In the genomic region with DNA sequence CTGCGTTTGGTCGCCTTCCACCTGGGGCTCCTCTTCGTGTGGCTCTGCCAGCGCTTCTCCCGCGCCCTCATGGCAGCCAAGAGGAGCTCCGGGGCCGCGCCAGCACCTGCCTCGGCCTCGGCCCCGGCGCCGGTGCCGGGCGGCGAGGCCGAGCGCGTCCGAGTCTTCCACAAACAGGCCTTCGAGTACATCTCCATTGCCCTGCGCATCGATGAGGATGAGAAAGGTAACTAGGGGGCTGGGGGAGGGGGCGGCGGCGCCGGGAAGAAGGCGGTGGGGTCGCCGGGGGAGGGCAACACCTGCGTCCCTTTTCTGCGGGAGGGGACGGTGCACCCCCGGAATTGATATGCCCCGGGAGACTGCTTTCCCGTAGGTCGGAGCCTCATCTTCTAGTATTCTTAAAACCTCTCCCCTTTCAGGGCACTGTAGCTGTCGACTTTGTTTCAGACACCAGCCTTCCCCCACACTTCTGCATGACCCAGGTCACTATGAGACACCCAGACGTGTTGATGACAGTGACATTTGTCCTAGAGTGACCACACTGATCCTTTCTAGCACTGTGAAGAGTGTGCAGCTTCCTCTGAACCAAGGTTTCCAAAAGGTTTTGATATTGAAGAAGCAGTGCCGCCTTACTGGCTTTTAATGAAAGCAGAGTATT, we compare ENCODE assay signal across 8 cellular contexts. TPM values are rescaled to one million over a fixed set of nuclear protein-coding genes. Genes with fewer than 3 reads are reported as not detected.
DNase-seq lines count a peak whose midpoint lies in the region; ATAC-seq, FAIRE-seq and TF ChIP-seq lines count a peak whose summit lies in the region.

No MANE protein-coding gene starts in this region.

- FAIRE-seq in endothelial cell of umbilical vein (lab: Jason Lieb, UNC): peak; percentile 69

- H3K27me3 ChIP-seq in endothelial cell of umbilical vein (ENCODE audit: control insufficient read depth in 2 of 2, insufficient read depth in 2 of 2, low read length in 2 of 2): no peaks in the 10 kb centered on the region

- H3K27me3 Mint-ChIP-seq in T-helper 17 cell (no peaks in the 10 kb centered on the region), naive B cell (no peaks in the 10 kb centered on the region)

- ATAC-seq in GM18867 (IDR thresholded peaks at IDR 0.05; ENCODE audit: unreplicated experiment) (peak; percentile 7), HG03571 (IDR thresholded peaks at IDR 0.05; ENCODE audit: unreplicated experiment) (peak; percentile 5), T-helper 17 cell (no peak), naive B cell (ENCODE audit: low read depth in 2 of 2) (no peak), HG03196 (IDR thresholded peaks at IDR 0.05; ENCODE audit: unreplicated experiment) (no peak)

- dilution Hi-C loops in endothelial cell of umbilical vein (cut with MboI; ENCODE audit: extremely low pct_ligation_motif_present, low sequenced_read_pairs): no loop called here

- CTCF ChIA-PET in endothelial cell of umbilical vein (lab: Charles Lee): interaction anchor here (0.8 to 3.8 kb wide), 7 partner anchors 9 to 102 kb away, joined by 3 to 42 read pairs (median 4); partner anchors contain the start of genes DPY30 and SLC30A6

- intact Hi-C loops in endothelial cell of umbilical vein (cut with micrococcal nuclease): loop anchor here (5.0 kb wide), 1 partner anchor 213 kb away; the partner anchor contains the start of gene YIPF4

- H3K9me3 Mint-ChIP-seq in naive B cell: no peaks in the 10 kb centered on the region

- H3K4me3 ChIP-seq in AG09309 (ENCODE audit: control insufficient read depth, low read depth, low read length): peak overlapping the region; percentile 69
- H3K4me3 ChIP-seq in endothelial cell of umbilical vein (replicated peaks in 1 of 3; ENCODE audit: insufficient read depth in 1 of 3, low read depth in 1 of 3, low read length in 3 of 3): peak overlapping the region; percentile 24 to 84 (median 61)

- no peaks in the 10 kb centered on the region for H3K36me3 ChIP-seq in endothelial cell of umbilical vein (ENCODE audit: control insufficient read depth in 2 of 2, extremely low read depth in 1 of 2, insufficient read depth in 2 of 2, low read length in 2 of 2)

- peak overlapping the region; percentile 95 for H3K4me3 Mint-ChIP-seq in T-helper 17 cell
- H3K4me3 Mint-ChIP-seq in naive B cell: peak overlapping the region; percentile 98 to 100 (median 99)

- no peak for TF ChIP-seq POLR2A in endothelial cell of umbilical vein (IDR thresholded peaks at IDR 0.05; ENCODE audit: low read depth, low read length)

- H3K9me3 ChIP-seq in T-helper 17 cell (ENCODE audit: control insufficient read depth, low read length, poor library complexity, severe bottlenecking) (no peaks in the 10 kb centered on the region), endothelial cell of umbilical vein (replicated peaks; ENCODE audit: control insufficient read depth, insufficient read depth, low read length) (no peaks in the 10 kb centered on the region)

- H3K4me1 Mint-ChIP-seq in T-helper 17 cell: peaks cover 26% of the 10 kb centered on the region
- peaks cover 19 to 35% (median 34%) of the 10 kb centered on the region in 3 donors for H3K4me1 Mint-ChIP-seq in naive B cell

- DNase-seq in AG09309 (ENCODE audit: low read depth) (no peak), T-helper 17 cell (no peak), endothelial cell of umbilical vein (ENCODE audit: low read depth, low spot score) (peak; percentile 32), naive B cell (no peak), NCI-H187 treated with DMSO at 0.1 percent for 48 hours (lab: John Stamatoyannopoulos, UW) (no peak)

- TF ChIP-seq CTCF in AG09309 (IDR thresholded peaks at IDR 0.05; ENCODE audit: control insufficient read depth, insufficient read depth, low read depth, low read length, missing control alignments) (no peak), endothelial cell of umbilical vein (IDR thresholded peaks at IDR 0.05; ENCODE audit: extremely low read depth in 1 of 2, insufficient read depth in 1 of 2, low read depth in 1 of 2, low read length in 2 of 2) (no peak)

- peaks cover 8% of the 10 kb centered on the region for H3K79me2 ChIP-seq in endothelial cell of umbilical vein (ENCODE audit: control insufficient read depth, insufficient read depth, low read length)

- BruUV-seq in endothelial cell of umbilical vein (replicated peaks; lab: Mats Ljungman, UMichigan): no TSS peak

- H4K20me1 ChIP-seq in endothelial cell of umbilical vein (replicated peaks; ENCODE audit: control insufficient read depth, extremely low read depth, insufficient read depth, low read length): no peaks in the 10 kb centered on the region

- peaks cover 21% of the 10 kb centered on the region for H3K4me1 ChIP-seq in endothelial cell of umbilical vein (ENCODE audit: control insufficient read depth, extremely low read depth, insufficient read depth, low read length)

- H3K36me3 Mint-ChIP-seq in T-helper 17 cell (ENCODE audit: low read depth): peaks cover 3% of the 10 kb centered on the region
- H3K36me3 Mint-ChIP-seq in naive B cell: no peaks in the 10 kb centered on the region

- H3K4me2 ChIP-seq in endothelial cell of umbilical vein (ENCODE audit: insufficient read depth, low read length): peak overlapping the region; percentile 72

- H3K9me1 ChIP-seq in endothelial cell of umbilical vein (replicated peaks; ENCODE audit: control insufficient read depth, extremely low read depth, insufficient read depth, low read length): no peaks in the 10 kb centered on the region

- H3K27ac Mint-ChIP-seq in T-helper 17 cell (peak overlapping the region; percentile 83), naive B cell (peak overlapping the region; percentile 86 to 98 (median 93))

- H3K27ac ChIP-seq in endothelial cell of umbilical vein (ENCODE audit: insufficient read depth, low read depth, low read length): peak overlapping the region; percentile 30

- POLR2A ChIA-PET in endothelial cell of umbilical vein (lab: Charles Lee): interaction anchor here (1.0 to 2.0 kb wide), 6 partner anchors 24 to 215 kb away, joined by 3 to 17 read pairs (median 4); partner anchors contain the start of genes DPY30, MEMO1 and SLC30A6

- H3K9ac ChIP-seq in endothelial cell of umbilical vein (replicated peaks; ENCODE audit: extremely low read depth, insufficient read depth, low read length): peak overlapping the region; percentile 30

- H2AFZ ChIP-seq in endothelial cell of umbilical vein (ENCODE audit: low read depth, low read length): peak overlapping the region; percentile 92

TF ChIP-seq in endothelial cell of umbilical vein, 7 proteins besides CTCF, POLR2A, EP300 and RAD21:
- TF ChIP-seq JUN (IDR thresholded peaks at IDR 0.05; ENCODE audit: borderline replicate concordance, insufficient read depth, insufficient read length, low read depth): no peak
- no peak for TF ChIP-seq POLR2AphosphoS5 (IDR thresholded peaks at IDR 0.05; ENCODE audit: insufficient read depth, low read depth, low read length)
- TF ChIP-seq GATA2 (IDR thresholded peaks at IDR 0.05; ENCODE audit: insufficient read depth, insufficient read length, low read depth, low read length): no peak
- TF ChIP-seq EZH2 (IDR thresholded peaks at IDR 0.05; ENCODE audit: borderline replicate concordance, low read depth, low read length, severe bottlenecking): no peak
- TF ChIP-seq, protein P1, sequence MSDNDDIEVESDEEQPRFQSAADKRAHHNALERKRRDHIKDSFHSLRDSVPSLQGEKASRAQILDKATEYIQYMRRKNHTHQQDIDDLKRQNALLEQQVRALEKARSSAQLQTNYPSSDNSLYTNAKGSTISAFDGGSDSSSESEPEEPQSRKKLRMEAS (IDR thresholded peaks at IDR 0.05; ENCODE audit: insufficient read depth, insufficient read length): no peak
- TF ChIP-seq FOS (IDR thresholded peaks at IDR 0.05; ENCODE audit: borderline replicate concordance, insufficient read depth, low read length): no peak
- no peak for TF ChIP-seq MYC (IDR thresholded peaks at IDR 0.05; ENCODE audit: low read depth, low read length)

RNA-seq across cellular contexts. Expression of gene SPAST, which starts 0.8 kb away (rescaled TPM):
- total RNA-seq in T-helper 17 cell (10 to 100 TPM; 15.8 to 16.8 TPM), endothelial cell of umbilical vein (23.0 and 24.9 TPM in 2 replicates)
- polyA plus RNA-seq in endothelial cell of umbilical vein (3.6 and 4.7 TPM in 2 replicates), naive B cell (ENCODE audit: low read depth in 6 of 6) (10 to 100 TPM; 15.6 to 19.5 (median 16.4) TPM)
- 6.8 and 7.1 TPM in 2 replicates for polyA plus RNA-seq in endothelial cell of umbilical vein (2011; cell fraction: cytosol; rRNA removed)
- polyA plus RNA-seq in endothelial cell of umbilical vein (2011; cell fraction: nucleus; rRNA removed): 6.4 and 7.4 TPM in 2 replicates
- 15.0 and 15.3 TPM in 2 replicates for polyA plus RNA-seq in endothelial cell of umbilical vein (2012)
- polyA minus RNA-seq in endothelial cell of umbilical vein: 13.5 and 13.9 TPM in 2 replicates
- polyA minus RNA-seq in endothelial cell of umbilical vein (2011; cell fraction: cytosol; rRNA and poly(A)+ RNA removed): 12.6 TPM
- 14.5 and 16.6 TPM in 2 replicates for polyA minus RNA-seq in endothelial cell of umbilical vein (2011; cell fraction: nucleus; rRNA and poly(A)+ RNA removed)

RNA-seq across cellular contexts. Expression of gene DPY30, which starts 24.5 kb away (rescaled TPM):
- total RNA-seq in T-helper 17 cell: 10 to 100 TPM; 22.0 to 27.0 TPM
- 77.5 and 83.4 TPM in 2 replicates for total RNA-seq in endothelial cell of umbilical vein
- polyA plus RNA-seq in endothelial cell of umbilical vein: 61.3 and 78.4 TPM in 2 replicates
- 110 and 133 TPM in 2 replicates for polyA plus RNA-seq in endothelial cell of umbilical vein (2011; cell fraction: cytosol; rRNA removed)
- polyA plus RNA-seq in endothelial cell of umbilical vein (2011; cell fraction: nucleus; rRNA removed): 36.2 and 47.2 TPM in 2 replicates
- 110 and 137 TPM in 2 replicates for polyA plus RNA-seq in endothelial cell of umbilical vein (2012)
- 14.4 and 18.6 TPM in 2 replicates for polyA minus RNA-seq in endothelial cell of umbilical vein
- polyA minus RNA-seq in endothelial cell of umbilical vein (2011; cell fraction: cytosol; rRNA and poly(A)+ RNA removed): 39.5 TPM
- polyA minus RNA-seq in endothelial cell of umbilical vein (2011; cell fraction: nucleus; rRNA and poly(A)+ RNA removed): 7.2 and 7.9 TPM in 2 replicates
- 100 to 1,000 TPM; 129 to 189 (median 169) TPM for polyA plus RNA-seq in naive B cell (ENCODE audit: low read depth in 6 of 6)

RNA-seq across cellular contexts. Expression of gene MEMO1, which starts 53.3 kb away (rescaled TPM):
- total RNA-seq in T-helper 17 cell: 10 to 100 TPM; 41.7 to 47.5 TPM
- total RNA-seq in endothelial cell of umbilical vein: 53.9 and 56.2 TPM in 2 replicates
- polyA plus RNA-seq in endothelial cell of umbilical vein: 31.6 and 38.6 TPM in 2 replicates
- polyA plus RNA-seq in endothelial cell of umbilical vein (2011; cell fraction: cytosol; rRNA removed): 43.2 and 46.5 TPM in 2 replicates
- 47.8 and 53.1 TPM in 2 replicates for polyA plus RNA-seq in endothelial cell of umbilical vein (2011; cell fraction: nucleus; rRNA removed)
- polyA plus RNA-seq in endothelial cell of umbilical vein (2012): 58.3 and 68.0 TPM in 2 replicates
- 44.2 and 49.1 TPM in 2 replicates for polyA minus RNA-seq in endothelial cell of umbilical vein
- polyA minus RNA-seq in endothelial cell of umbilical vein (2011; cell fraction: cytosol; rRNA and poly(A)+ RNA removed): 22.9 TPM
- polyA minus RNA-seq in endothelial cell of umbilical vein (2011; cell fraction: nucleus; rRNA and poly(A)+ RNA removed): 34.8 and 35.8 TPM in 2 replicates
- polyA plus RNA-seq in naive B cell (ENCODE audit: low read depth in 6 of 6): 10 to 100 TPM; 45.8 to 85.6 (median 53.1) TPM

Comparison
In these comparisons a context has a peak if more than half of its experiments do, and no peak if none do; other contexts are left out.
1. ATAC-seq: peak in GM18867 (single experiment) and HG03571 (single experiment); none in T-helper 17 cell (single experiment), naive B cell (0 of 2) and HG03196 (single experiment).